Comparison of ENCODE assay signal across 8 cellular contexts in the genomic region with DNA sequence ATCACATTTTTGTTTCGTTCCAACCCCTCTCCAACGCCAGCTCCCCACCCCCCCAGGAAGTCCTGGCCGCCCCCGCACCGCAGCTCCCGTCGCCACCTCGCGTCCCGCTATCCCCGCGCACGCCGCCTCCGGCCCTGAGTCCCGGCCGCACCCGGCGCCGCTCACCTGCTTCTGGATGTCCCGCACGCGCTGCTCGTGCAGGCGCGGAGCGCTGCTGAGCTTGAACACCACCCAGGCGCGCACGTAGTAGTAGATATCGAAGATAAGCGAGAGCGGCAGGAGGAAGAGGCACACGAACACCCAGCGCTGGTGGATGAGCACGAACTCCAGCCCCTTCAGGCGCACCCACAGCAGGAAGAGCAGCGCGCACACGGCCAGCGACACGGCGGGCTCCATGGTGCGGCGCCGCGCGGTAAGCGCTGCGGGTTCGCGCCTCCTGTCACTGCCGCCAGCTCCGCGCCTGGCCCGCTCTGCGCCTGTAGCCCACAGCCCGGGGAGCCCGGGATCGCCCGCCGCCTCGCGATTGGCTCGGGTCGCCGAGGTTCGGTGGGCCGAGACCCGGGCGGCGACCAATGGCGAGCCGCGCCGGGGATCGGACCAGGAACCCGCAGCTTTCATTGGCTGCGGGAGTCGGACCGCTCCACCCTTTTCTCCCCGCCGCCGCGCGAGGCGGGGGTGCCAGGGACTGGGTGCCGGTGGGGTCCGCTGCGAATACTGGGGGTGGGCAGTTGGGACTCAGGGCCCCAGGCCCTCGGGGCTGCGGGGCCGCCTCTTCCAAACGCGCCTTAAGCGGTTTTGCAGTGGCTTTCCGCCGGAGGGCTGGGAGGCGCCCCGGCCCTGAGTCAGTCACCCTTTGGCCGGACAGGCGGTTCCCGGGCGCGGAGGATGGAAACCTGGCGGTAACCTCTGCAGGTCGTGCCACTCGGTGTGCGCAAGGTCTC. TPM values are rescaled to one million over a fixed set of nuclear protein-coding genes. Genes with fewer than 3 reads are reported as not detected.
DNase-seq lines count a peak whose midpoint lies in the region; ATAC-seq and TF ChIP-seq lines count a peak whose summit lies in the region.

DHCR24 (minus strand) TSS at position 472 of the 941 bp plus-strand sequence; CDS start at position 396, 76 bp downstream.

- peaks cover 40% of the 10 kb centered on the region for H4K20me1 ChIP-seq in DND-41 (ENCODE audit: insufficient read depth, low read length)

- TF ChIP-seq EP300 in Ishikawa (IDR thresholded peaks at IDR 0.05; ENCODE audit: borderline replicate concordance) (peak; percentile 14; the same call in 1 of the 2 replicates), stomach (IDR thresholded peaks at IDR 0.05) (no peak)

- H3K9me3 ChIP-seq in DND-41 (ENCODE audit: insufficient read depth, low read length, severe bottlenecking) (no peaks in the 10 kb centered on the region), stomach (no peaks in the 10 kb centered on the region)

- peak within 1 kb of the TSS; percentile 98 for H3K27ac ChIP-seq in DND-41 (ENCODE audit: low read length)
- peak within 1 kb of the TSS; percentile 93 for H3K27ac ChIP-seq in RWPE1
- peak within 1 kb of the TSS; percentile 82 to 94 (median 86) for H3K27ac ChIP-seq in stomach

- WGBS in stomach, 5 donors = 0 to 1% (median 1%) methylated on average over 49 to 109 of the region's 109 CpGs

- TF ChIP-seq CTCF in DND-41 (IDR thresholded peaks at IDR 0.05; ENCODE audit: borderline replicate concordance, extremely low read depth, low read length, poor library complexity, severe bottlenecking) (no peak), RWPE1 (conservative IDR thresholded peaks at IDR 0.05; ENCODE audit: low read depth) (no peak), nephron progenitor cell (IDR thresholded peaks at IDR 0.05) (no peak), stomach (IDR thresholded peaks at IDR 0.05) (no peak)

- H3K9me3 Mint-ChIP-seq in nephron progenitor cell = peaks cover 3% of the 10 kb centered on the region

- H3K79me2 ChIP-seq in DND-41 (ENCODE audit: insufficient read depth, low read length) = peaks cover 55% of the 10 kb centered on the region

- POLR2A ChIA-PET in RWPE1 (lab: Yijun Ruan, JAX; ENCODE audit: low non-redundant PET) = interaction anchor here (0.8 to 1.4 kb wide), 3 partner anchors 28 to 50 kb away, joined by 3 to 5 read pairs (median 4); no protein-coding TSS in a partner anchor

- H2AFZ ChIP-seq in DND-41 (ENCODE audit: low read depth, low read length) = peak within 1 kb of the TSS; percentile 97

- H3K4me3 ChIP-seq in DND-41 (ENCODE audit: low read depth in 1 of 2, low read length in 2 of 2) (peak within 1 kb of the TSS; percentile 86 to 97), stomach (peak within 1 kb of the TSS; percentile 75 to 90 (median 82))

- H3K36me3 ChIP-seq in DND-41 (ENCODE audit: insufficient read depth, low read length) (peaks cover 44% of the 10 kb centered on the region), stomach (peaks cover 0 to 10% (median 3%) of the 10 kb centered on the region in 4 donors)

- peak; percentile 90 for DNase-seq in DND-41
- DNase-seq in RWPE1 (ENCODE audit: low spot score) = peak; percentile 99
- peak; percentile 89 for DNase-seq in activated effector memory CD4-positive, alpha-beta T cell treated with anti-CD3 and anti-CD28 coated beads, Interleukin-2, amount 50 U/mL, for 16 hours
- peak; percentile 47 for DNase-seq in fibroblast of the conjunctiva (ENCODE audit: low read depth)
- DNase-seq in nephron progenitor cell = peak; percentile 91
- peak; percentile 89 for DNase-seq in stomach

- peaks cover 8% of the 10 kb centered on the region for H3K27me3 Mint-ChIP-seq in nephron progenitor cell (ENCODE audit: low read depth, poor library complexity)

- peak; percentile 94 for ATAC-seq in DND-41 (ENCODE audit: insufficient read depth, low read depth)
- ATAC-seq in GM21619 (IDR thresholded peaks at IDR 0.05; ENCODE audit: unreplicated experiment) = peak; percentile 89

- H3K9ac ChIP-seq in DND-41 (ENCODE audit: low read depth, low read length) = peak within 1 kb of the TSS; percentile 89

- CTCF ChIA-PET in RWPE1 (lab: Yijun Ruan, JAX) = interaction anchor here (0.6 to 2.4 kb wide), 6 partner anchors 13 to 135 kb away, joined by 3 to 12 read pairs (median 4); no protein-coding TSS in a partner anchor

- H3K27me3 ChIP-seq in DND-41 (ENCODE audit: insufficient read depth, low read length, poor library complexity) = no peaks in the 10 kb centered on the region
- H3K27me3 ChIP-seq in stomach = peaks cover 0 to 3% (median 0%) of the 10 kb centered on the region in 3 donors

- H3K4me3 Mint-ChIP-seq in nephron progenitor cell = peak within 1 kb of the TSS; percentile 97

- intact Hi-C loops in stomach (cut with DNase I; ENCODE audit: low total_unique reads) = no loop called here

- peak in 1 of 4 donors; percentile 13 for TF ChIP-seq POLR2A in stomach (IDR thresholded peaks at IDR 0.05)

- peak within 1 kb of the TSS; percentile 97 for H3K27ac Mint-ChIP-seq in nephron progenitor cell

- peaks cover 50% of the 10 kb centered on the region for H3K4me1 Mint-ChIP-seq in nephron progenitor cell

- peak within 1 kb of the TSS; percentile 80 for H3K4me2 ChIP-seq in DND-41 (ENCODE audit: insufficient read depth, low read length)

- H3K4me1 ChIP-seq in DND-41 (ENCODE audit: insufficient read depth, low read length) (peaks cover 53% of the 10 kb centered on the region), stomach (peaks cover 37 to 70% (median 61%) of the 10 kb centered on the region in 4 donors)

- TF ChIP-seq RAD21 in Ishikawa (IDR thresholded peaks at IDR 0.05; ENCODE audit: low read depth) = no peak

- H3K36me3 Mint-ChIP-seq in nephron progenitor cell (ENCODE audit: low read depth) = peaks cover 28% of the 10 kb centered on the region

TF ChIP-seq in Ishikawa, 13 proteins besides CTCF, POLR2A, EP300 and RAD21:
- no peak for TF ChIP-seq REST (IDR thresholded peaks at IDR 0.05; ENCODE audit: low read depth)
- TF ChIP-seq, protein P1, sequence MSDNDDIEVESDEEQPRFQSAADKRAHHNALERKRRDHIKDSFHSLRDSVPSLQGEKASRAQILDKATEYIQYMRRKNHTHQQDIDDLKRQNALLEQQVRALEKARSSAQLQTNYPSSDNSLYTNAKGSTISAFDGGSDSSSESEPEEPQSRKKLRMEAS (IDR thresholded peaks at IDR 0.05) = peak; percentile 61
- no peak for TF ChIP-seq CEBPB (IDR thresholded peaks at IDR 0.05)
- peak; percentile 86 for TF ChIP-seq TAF1 (IDR thresholded peaks at IDR 0.05; ENCODE audit: low read depth)
- 0 out of 2 replicates have a peak, but pooled peaks have one; percentile 10 for TF ChIP-seq FOXM1 (IDR thresholded peaks at IDR 0.05; ENCODE audit: borderline replicate concordance, low read depth)
- TF ChIP-seq ZBTB7A (IDR thresholded peaks at IDR 0.05; ENCODE audit: low read depth) = peak; percentile 89
- TF ChIP-seq TEAD4 (IDR thresholded peaks at IDR 0.05) = no peak
- TF ChIP-seq YY1 (IDR thresholded peaks at IDR 0.05; ENCODE audit: low read depth) = peak; percentile 44; the same call in 1 of the 2 replicates
- TF ChIP-seq, protein P2, sequence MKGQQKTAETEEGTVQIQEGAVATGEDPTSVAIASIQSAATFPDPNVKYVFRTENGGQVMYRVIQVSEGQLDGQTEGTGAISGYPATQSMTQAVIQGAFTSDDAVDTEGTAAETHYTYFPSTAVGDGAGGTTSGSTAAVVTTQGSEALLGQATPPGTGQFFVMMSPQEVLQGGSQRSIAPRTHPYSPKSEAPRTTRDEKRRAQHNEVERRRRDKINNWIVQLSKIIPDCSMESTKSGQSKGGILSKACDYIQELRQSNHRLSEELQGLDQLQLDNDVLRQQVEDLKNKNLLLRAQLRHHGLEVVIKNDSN (IDR thresholded peaks at IDR 0.05) = 0 out of 2 replicates have a peak, but pooled peaks have one; percentile 21
- peak; percentile 47; the same call in 1 of the 2 replicates for TF ChIP-seq TCF12 (IDR thresholded peaks at IDR 0.05; ENCODE audit: low read depth)
- no peak for TF ChIP-seq NFIC (IDR thresholded peaks at IDR 0.05)
- TF ChIP-seq EGR1 (IDR thresholded peaks at IDR 0.05) = peak; percentile 93
- no peak for TF ChIP-seq CREB1 (IDR thresholded peaks at IDR 0.05; ENCODE audit: low read depth)

RNA-seq across cellular contexts. Expression of gene DHCR24, which starts in this region (rescaled TPM):
- 100 to 1,000 TPM in 1 of 5 donors, 10 to 100 TPM in 4; 25.7 to 347 (median 67.9) TPM for total RNA-seq in stomach
- polyA plus RNA-seq in stomach = 10 to 100 TPM; 20.0 to 77.5 (median 70.1) TPM

Comparison
In these comparisons a context has a peak if more than half of its experiments do, and no peak if none do; other contexts are left out.
1. Peak in every context shown above with its lines: DNase-seq, ATAC-seq, H3K4me3 ChIP-seq and H3K27ac ChIP-seq.
2. DNase-seq: peak in every context shown above with its lines; median percentile 99 in RWPE1; 91 in nephron progenitor cell; 90 in DND-41; 89 in activated effector memory CD4-positive, alpha-beta T cell treated with anti-CD3 and anti-CD28 coated beads, Interleukin-2, amount 50 U/mL, for 16 hours; 89 in stomach; 47 in fibroblast of the conjunctiva.